32 cellular contexts compared by ENCODE assay signal in the genomic region with DNA sequence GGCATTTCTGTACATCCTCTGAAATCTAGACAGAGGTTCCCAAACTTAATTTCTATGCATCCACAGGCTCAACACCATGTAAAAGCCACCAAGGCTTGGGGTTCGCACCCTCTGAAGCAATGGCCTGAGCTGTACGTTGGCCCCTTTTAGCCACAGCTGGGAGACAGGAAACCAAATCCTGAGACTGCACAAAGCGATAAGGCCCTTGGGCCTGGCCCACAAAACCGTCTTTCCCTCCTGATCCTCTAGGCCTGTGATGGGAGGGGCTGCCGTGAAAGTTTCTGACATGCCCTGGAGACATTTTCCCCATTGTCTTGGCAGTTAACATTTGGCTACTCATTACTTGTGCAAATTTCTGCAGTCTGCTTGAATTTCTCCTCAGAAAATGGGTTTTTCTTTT.
"Had no signal": no experiment of that assay in that cellular context is flagged by ENCODE, and none has a peak within 500 bp of the region (broad histone marks: within the 10 kb centered on the region; RNA-seq: fewer than 3 reads in every experiment).

No MANE protein-coding gene starts in this region.

- H3K36me3 Mint-ChIP-seq: activated CD4-positive, alpha-beta memory T cell treated with anti-CD3 and anti-CD28 coated beads for 36 hours; activated naive CD8-positive, alpha-beta T cell treated with anti-CD3 and anti-CD28 coated beads for 36 hours; brain; natural killer cell treated with Interleukin-12 subunit alpha and Interleukin-12 subunit beta and Interleukin-15 and Interleukin-18, amount 100 ng/mL, for 72 hours; stimulated activated naive B cell treated with anti-CD40 and anti-IgM and Interleukin-4, amounts not matched to agents 10 μg/mL and 1 μg/mL and 100 μg/mL, for 72 hours had no signal

- H3K27me3 ChIP-seq: adrenal gland, ascending aorta, cardiac muscle cell, right atrium auricular region, stomach, suprapubic skin, tibial artery had no signal

- ATAC-seq: effector memory CD8-positive, alpha-beta T cell; left lobe of liver; lower lobe of right lung; mucosa of descending colon; natural killer cell treated with Interleukin-12 subunit alpha and Interleukin-12 subunit beta and Interleukin-15 and Interleukin-18, amount 100 ng/mL, for 72 hours; stimulated activated naive B cell treated with anti-CD40 and anti-IgM and Interleukin-4, amounts not matched to agents 10 μg/mL and 1 μg/mL and 100 μg/mL, for 72 hours had no signal

- H3K27ac ChIP-seq: adrenal gland, ascending aorta, cardiac muscle cell, lower lobe of right lung, right atrium auricular region, stomach, suprapubic skin, tibial artery, WERI-Rb-1 had no signal

- H3K4me3 Mint-ChIP-seq: activated CD4-positive, alpha-beta memory T cell treated with anti-CD3 and anti-CD28 coated beads for 36 hours; activated CD4-positive, alpha-beta T cell treated with anti-CD3 and anti-CD28 coated beads, Interleukin-2, amount 10 ng/mL, durations not matched to agents 24 days and 14 days; activated naive CD4-positive, alpha-beta T cell treated with anti-CD3 and anti-CD28 coated beads for 36 hours; activated naive CD8-positive, alpha-beta T cell treated with anti-CD3 and anti-CD28 coated beads for 36 hours; activated T-helper 1 cell treated with anti-CD3 and anti-CD28 coated beads, Interleukin-12 subunit alpha, Interleukin-12 subunit beta, Interleukin-2, Interleukin-4 antibody, amounts not matched to agents 30 ng/mL and 10 ng/mL and 1 ng/mL, durations not matched to agents 14 hours and 24 hours and 36 hours; brain; effector memory CD8-positive, alpha-beta T cell; natural killer cell treated with Interleukin-12 subunit alpha and Interleukin-12 subunit beta and Interleukin-15 and Interleukin-18, amount 100 ng/mL, for 72 hours; stimulated activated naive B cell treated with anti-CD40 and anti-IgM and Interleukin-4, amounts not matched to agents 10 μg/mL and 1 μg/mL and 100 μg/mL, for 72 hours had no signal

- H3K27me3 Mint-ChIP-seq: activated CD4-positive, alpha-beta memory T cell treated with anti-CD3 and anti-CD28 coated beads for 36 hours; activated CD4-positive, alpha-beta T cell treated with anti-CD3 and anti-CD28 coated beads, Interleukin-2, amount 10 ng/mL, durations not matched to agents 24 days and 14 days; activated naive CD8-positive, alpha-beta T cell treated with anti-CD3 and anti-CD28 coated beads for 36 hours; brain; effector memory CD8-positive, alpha-beta T cell; natural killer cell treated with Interleukin-12 subunit alpha and Interleukin-12 subunit beta and Interleukin-15 and Interleukin-18, amount 100 ng/mL, for 72 hours; stimulated activated naive B cell treated with anti-CD40 and anti-IgM and Interleukin-4, amounts not matched to agents 10 μg/mL and 1 μg/mL and 100 μg/mL, for 72 hours had no signal

- H3K9me3 Mint-ChIP-seq: activated CD4-positive, alpha-beta memory T cell treated with anti-CD3 and anti-CD28 coated beads for 36 hours; activated CD4-positive, alpha-beta T cell treated with anti-CD3 and anti-CD28 coated beads, Interleukin-2, amount 10 ng/mL, durations not matched to agents 24 days and 14 days; activated naive CD4-positive, alpha-beta T cell treated with anti-CD3 and anti-CD28 coated beads for 36 hours; activated naive CD8-positive, alpha-beta T cell treated with anti-CD3 and anti-CD28 coated beads for 36 hours; activated T-helper 1 cell treated with anti-CD3 and anti-CD28 coated beads, Interleukin-12 subunit alpha, Interleukin-12 subunit beta, Interleukin-2, Interleukin-4 antibody, amounts not matched to agents 30 ng/mL and 10 ng/mL and 1 ng/mL, durations not matched to agents 14 hours and 24 hours and 36 hours; brain; effector memory CD8-positive, alpha-beta T cell; stimulated activated naive B cell treated with anti-CD40 and anti-IgM and Interleukin-4, amounts not matched to agents 10 μg/mL and 1 μg/mL and 100 μg/mL, for 72 hours had no signal

- H3K27ac Mint-ChIP-seq: activated CD4-positive, alpha-beta memory T cell treated with anti-CD3 and anti-CD28 coated beads for 36 hours; activated CD4-positive, alpha-beta T cell treated with anti-CD3 and anti-CD28 coated beads, Interleukin-2, amount 10 ng/mL, durations not matched to agents 24 days and 14 days; activated naive CD4-positive, alpha-beta T cell treated with anti-CD3 and anti-CD28 coated beads for 36 hours; activated naive CD8-positive, alpha-beta T cell treated with anti-CD3 and anti-CD28 coated beads for 36 hours; activated T-helper 1 cell treated with anti-CD3 and anti-CD28 coated beads, Interleukin-12 subunit alpha, Interleukin-12 subunit beta, Interleukin-2, Interleukin-4 antibody, amounts not matched to agents 30 ng/mL and 10 ng/mL and 1 ng/mL, durations not matched to agents 14 hours and 24 hours and 36 hours; brain; effector memory CD8-positive, alpha-beta T cell; natural killer cell treated with Interleukin-12 subunit alpha and Interleukin-12 subunit beta and Interleukin-15 and Interleukin-18, amount 100 ng/mL, for 72 hours; stimulated activated naive B cell treated with anti-CD40 and anti-IgM and Interleukin-4, amounts not matched to agents 10 μg/mL and 1 μg/mL and 100 μg/mL, for 72 hours had no signal

- H3K4me3 ChIP-seq: adrenal gland, ascending aorta, cardiac muscle cell, lower lobe of right lung, mucosa of descending colon, right atrium auricular region, stomach, suprapubic skin, tibial artery had no signal

- H3K36me3 ChIP-seq: adrenal gland, ascending aorta, cardiac muscle cell, lower lobe of right lung, right atrium auricular region, stomach, suprapubic skin, tibial artery, WERI-Rb-1 had no signal

- H3K4me1 ChIP-seq: adrenal gland, ascending aorta, lower lobe of right lung, right atrium auricular region, stomach, suprapubic skin, tibial artery had no signal

- DNase-seq: activated CD4-positive, alpha-beta memory T cell treated with anti-CD3 and anti-CD28 coated beads for 36 hours; activated CD4-positive, alpha-beta T cell treated with anti-CD3 and anti-CD28 coated beads, Interleukin-2, amount 10 ng/mL, durations not matched to agents 24 days and 14 days; activated CD4-positive, CD25-positive, alpha-beta regulatory T cell treated with anti-CD3 and anti-CD28 coated beads, Interleukin-2, amount 50 U/mL, for 72 hours; activated CD8-positive, alpha-beta memory T cell treated with anti-CD3 and anti-CD28 coated beads, Interleukin-2, amount 50 U/mL, for 4 hours; activated effector memory CD4-positive, alpha-beta T cell treated with anti-CD3 and anti-CD28 coated beads, Interleukin-2, amount 50 U/mL, for 16 hours; activated naive CD4-positive, alpha-beta T cell treated with anti-CD3 and anti-CD28 coated beads for 36 hours; activated naive CD8-positive, alpha-beta T cell treated with anti-CD3 and anti-CD28 coated beads for 36 hours; activated T-cell treated with anti-CD3 and anti-CD28 coated beads, Interleukin-2, amount 50 U/mL, for 1 hour; adrenal gland; cortex of kidney; effector memory CD8-positive, alpha-beta T cell; foreskin fibroblast; head of caudate nucleus; hypothalamus; kidney glomerular epithelial cell; lower lobe of right lung; mucosa of descending colon; stimulated activated CD4-positive, alpha-beta T cell treated with anti-CD3 and anti-CD28 coated beads, Interleukin-15, amount 100 ng/mL, for 24 hours; stimulated activated CD4-positive, alpha-beta T cell treated with anti-CD3 and anti-CD28 coated beads, Interleukin-2, amount 100 ng/mL, for 24 hours; stimulated activated naive B cell treated with anti-CD40 and anti-IgM and Interleukin-4, amounts not matched to agents 10 μg/mL and 1 μg/mL and 100 μg/mL, for 72 hours; stomach; T-helper 2 cell; tibial artery; WERI-Rb-1 had no signal

- H3K4me1 Mint-ChIP-seq: activated CD4-positive, alpha-beta T cell treated with anti-CD3 and anti-CD28 coated beads, Interleukin-2, amount 10 ng/mL, durations not matched to agents 24 days and 14 days; activated naive CD8-positive, alpha-beta T cell treated with anti-CD3 and anti-CD28 coated beads for 36 hours; brain; stimulated activated naive B cell treated with anti-CD40 and anti-IgM and Interleukin-4, amounts not matched to agents 10 μg/mL and 1 μg/mL and 100 μg/mL, for 72 hours had no signal
